ENCODE assay signal across 8 cellular contexts in genomic region chr17:1627987-1628855, GRCh38. TPM values are rescaled to one million over a fixed set of nuclear protein-coding genes. Genes with fewer than 3 reads are reported as not detected.
DNase-seq lines count a peak whose midpoint lies in the region; ATAC-seq and TF ChIP-seq lines count a peak whose summit lies in the region.

TSS of gene SLC43A2 (minus strand) at chr17:1628834. CDS start at chr17:1627874, 960 bp downstream.

- peak within 1 kb of the TSS; percentile 79 for H3K27ac ChIP-seq in 22Rv1

- peaks cover 7% of the 10 kb centered on the region for H3K27me3 ChIP-seq in kidney epithelial cell (ENCODE audit: control insufficient read depth, insufficient read depth, low read length)

- no peaks in the 10 kb centered on the region for H3K36me3 ChIP-seq in kidney epithelial cell (ENCODE audit: control insufficient read depth, insufficient read depth, low read length)

- ATAC-seq in GM18511 (IDR thresholded peaks at IDR 0.05; ENCODE audit: unreplicated experiment) (peak; percentile 70), HG03039 (IDR thresholded peaks at IDR 0.05; ENCODE audit: unreplicated experiment) (peak; percentile 41)

- no peak for TF ChIP-seq CTCF in 22Rv1 (IDR thresholded peaks at IDR 0.05)
- no peak for TF ChIP-seq CTCF in choroid plexus epithelial cell (conservative IDR thresholded peaks at IDR 0.05; ENCODE audit: low read depth, low read length)
- TF ChIP-seq CTCF in kidney epithelial cell (IDR thresholded peaks at IDR 0.05; ENCODE audit: insufficient read depth, low read length, poor library complexity, severe bottlenecking): no peak

- H3K4me3 ChIP-seq in choroid plexus epithelial cell (ENCODE audit: low read depth, low read length) (peak within 1 kb of the TSS; percentile 76), kidney epithelial cell (ENCODE audit: low read depth, low read length) (peak within 1 kb of the TSS; percentile 49)

- DNase-seq in NCI-H2227 treated with DMSO at 0.1 percent for 48 hours (lab: John Stamatoyannopoulos, UW): peak; percentile 59
- peak; percentile 58 for DNase-seq in activated CD4-positive, alpha-beta T cell treated with anti-CD3 and anti-CD28 coated beads for 1 hour
- peak; percentile 84 for DNase-seq in choroid plexus epithelial cell (ENCODE audit: low read depth)
- DNase-seq in kidney epithelial cell (ENCODE audit: low read depth): no peak
- DNase-seq in stimulated activated CD4-positive, alpha-beta T cell treated with anti-CD3 and anti-CD28 coated beads, Interleukin-12 subunit alpha, Interleukin-12 subunit beta, amount 100 ng/mL, for 48 hours (ENCODE audit: low read depth in 2 of 3, low spot score in 1 of 3): peak; percentile 50 to 69 (median 54)

RNA-seq across cellular contexts. Expression of gene SLC43A2, which starts in this region (rescaled TPM):
- 9.1 and 15.5 TPM in 2 replicates for total RNA-seq in kidney epithelial cell
